1 cellular context compared by ENCODE assay signal in the genomic region with DNA sequence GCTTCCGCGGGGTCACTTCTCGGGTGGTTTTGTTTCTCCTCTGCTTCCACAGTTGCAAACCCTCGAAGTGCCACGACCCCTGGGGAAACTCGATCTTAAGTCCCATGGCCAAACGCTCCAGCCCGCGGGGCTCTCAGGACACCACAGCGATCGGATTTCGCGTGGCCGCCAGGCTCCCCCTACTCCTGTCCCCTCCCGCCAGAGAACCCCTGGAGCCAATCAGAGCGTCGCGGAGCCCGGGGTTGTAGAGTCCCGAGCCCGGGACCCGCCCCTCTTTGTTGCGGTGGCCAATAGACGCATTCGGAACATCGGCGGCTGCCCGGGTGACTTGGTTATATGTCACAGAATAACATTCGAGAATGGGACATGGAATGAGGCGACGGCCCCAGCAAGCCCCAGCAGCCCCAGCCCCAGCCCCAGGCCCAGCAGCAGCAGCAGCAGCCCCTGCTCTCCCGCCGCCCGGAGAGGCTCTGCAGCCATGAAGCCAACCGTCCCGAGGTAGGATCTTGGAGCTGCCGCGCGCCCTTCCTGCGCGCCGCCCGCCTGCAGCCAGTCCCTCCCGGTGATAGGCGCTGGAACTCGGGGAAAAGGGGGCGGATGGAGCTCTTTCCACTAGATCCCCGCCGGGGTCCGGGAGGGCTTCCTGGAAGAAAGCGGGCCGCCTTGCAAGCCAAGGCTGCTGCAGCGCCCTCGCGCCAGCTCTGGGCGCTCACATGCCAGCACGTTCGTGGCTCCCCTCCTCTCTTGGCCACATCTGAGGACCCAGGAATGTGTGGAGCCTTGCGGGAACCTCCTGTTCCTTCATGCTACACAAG.
TF ChIP-seq lines count a peak whose summit lies in the region.

A gene (plus strand): TSS at position 299 of the 815 bp plus-strand sequence. CDS start 1,002 bp downstream, outside the sequence.

TF ChIP-seq in HEK293, 187 proteins besides CTCF, POLR2A, EP300 and RAD21 (continued from another document and continues in another):
- TF ChIP-seq, protein P1, sequence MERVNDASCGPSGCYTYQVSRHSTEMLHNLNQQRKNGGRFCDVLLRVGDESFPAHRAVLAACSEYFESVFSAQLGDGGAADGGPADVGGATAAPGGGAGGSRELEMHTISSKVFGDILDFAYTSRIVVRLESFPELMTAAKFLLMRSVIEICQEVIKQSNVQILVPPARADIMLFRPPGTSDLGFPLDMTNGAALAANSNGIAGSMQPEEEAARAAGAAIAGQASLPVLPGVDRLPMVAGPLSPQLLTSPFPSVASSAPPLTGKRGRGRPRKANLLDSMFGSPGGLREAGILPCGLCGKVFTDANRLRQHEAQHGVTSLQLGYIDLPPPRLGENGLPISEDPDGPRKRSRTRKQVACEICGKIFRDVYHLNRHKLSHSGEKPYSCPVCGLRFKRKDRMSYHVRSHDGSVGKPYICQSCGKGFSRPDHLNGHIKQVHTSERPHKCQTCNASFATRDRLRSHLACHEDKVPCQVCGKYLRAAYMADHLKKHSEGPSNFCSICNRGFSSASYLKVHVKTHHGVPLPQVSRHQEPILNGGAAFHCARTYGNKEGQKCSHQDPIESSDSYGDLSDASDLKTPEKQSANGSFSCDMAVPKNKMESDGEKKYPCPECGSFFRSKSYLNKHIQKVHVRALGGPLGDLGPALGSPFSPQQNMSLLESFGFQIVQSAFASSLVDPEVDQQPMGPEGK (tag by site-specific recombination; IDR thresholded peaks at IDR 0.05) = peak; percentile 35; the same call in 1 of the 2 replicates
- TF ChIP-seq SP2 (tag by site-specific recombination; IDR thresholded peaks at IDR 0.05) (peak; percentile 85), ZNF292 (tag by site-specific recombination; IDR thresholded peaks at IDR 0.05; ENCODE audit: borderline replicate concordance, low read depth) (no peak), KLF16 (tag by site-specific recombination; IDR thresholded peaks at IDR 0.05) (no peak), PRDM1 (tag by site-specific recombination; IDR thresholded peaks at IDR 0.05) (no peak), ZFP37 (tag by site-specific recombination; IDR thresholded peaks at IDR 0.05) (peak; percentile 82; the same call in 1 of the 2 replicates), ZNF404 (tag by site-specific recombination; IDR thresholded peaks at IDR 0.05) (no peak), ZBTB8A (tag by site-specific recombination; IDR thresholded peaks at IDR 0.05) (peak; percentile 71), ZNF629 (tag by site-specific recombination; IDR thresholded peaks at IDR 0.05) (no peak; the same call in 1 of the 2 replicates), ZNF394 (tag by site-specific recombination; IDR thresholded peaks at IDR 0.05; ENCODE audit: borderline replicate concordance) (no peak), ZNF174 (tag by site-specific recombination; IDR thresholded peaks at IDR 0.05) (no peak), ZNF76 (tag by site-specific recombination; IDR thresholded peaks at IDR 0.05; ENCODE audit: borderline replicate concordance, low read depth) (no peak), ZBTB7A (tag by site-specific recombination; IDR thresholded peaks at IDR 0.05; ENCODE audit: low read depth) (no peak), ZNF830 (tag by site-specific recombination; IDR thresholded peaks at IDR 0.05; ENCODE audit: low read depth) (no peak), ZNF221 (tag by site-specific recombination; IDR thresholded peaks at IDR 0.05; ENCODE audit: borderline replicate concordance) (no peak), ZXDB (tag by site-specific recombination; IDR thresholded peaks at IDR 0.05) (peak; percentile 47; the same call in 1 of the 2 replicates), SP7 (tag by site-specific recombination; IDR thresholded peaks at IDR 0.05) (no peak), ZNF701 (tag by site-specific recombination; IDR thresholded peaks at IDR 0.05) (no peak), YY1 (tag by site-specific recombination; IDR thresholded peaks at IDR 0.05) (no peak), ZNF23 (tag by site-specific recombination; IDR thresholded peaks at IDR 0.05; ENCODE audit: borderline replicate concordance) (no peak), GLI4 (tag by site-specific recombination; IDR thresholded peaks at IDR 0.05) (no peak), ZNF624 (tag by site-specific recombination; IDR thresholded peaks at IDR 0.05) (no peak), ZNF214 (tag by site-specific recombination; IDR thresholded peaks at IDR 0.05; ENCODE audit: borderline replicate concordance) (no peak), ZNF747 (tag by site-specific recombination; IDR thresholded peaks at IDR 0.05) (no peak), ZNF571 (tag by site-specific recombination; IDR thresholded peaks at IDR 0.05) (no peak), ZIC2 (tag by site-specific recombination; IDR thresholded peaks at IDR 0.05) (no peak), ZNF157 (tag by site-specific recombination; IDR thresholded peaks at IDR 0.05) (no peak), ZSCAN23 (tag by site-specific recombination; IDR thresholded peaks at IDR 0.05) (no peak), KLF8 (tag by site-specific recombination; IDR thresholded peaks at IDR 0.05) (no peak; the same call in 1 of the 2 replicates)
- TF ChIP-seq, protein P2, sequence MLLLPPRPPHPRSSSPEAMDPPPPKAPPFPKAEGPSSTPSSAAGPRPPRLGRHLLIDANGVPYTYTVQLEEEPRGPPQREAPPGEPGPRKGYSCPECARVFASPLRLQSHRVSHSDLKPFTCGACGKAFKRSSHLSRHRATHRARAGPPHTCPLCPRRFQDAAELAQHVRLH (tag by site-specific recombination; IDR thresholded peaks at IDR 0.05) = no peak
- TF ChIP-seq, protein P3, sequence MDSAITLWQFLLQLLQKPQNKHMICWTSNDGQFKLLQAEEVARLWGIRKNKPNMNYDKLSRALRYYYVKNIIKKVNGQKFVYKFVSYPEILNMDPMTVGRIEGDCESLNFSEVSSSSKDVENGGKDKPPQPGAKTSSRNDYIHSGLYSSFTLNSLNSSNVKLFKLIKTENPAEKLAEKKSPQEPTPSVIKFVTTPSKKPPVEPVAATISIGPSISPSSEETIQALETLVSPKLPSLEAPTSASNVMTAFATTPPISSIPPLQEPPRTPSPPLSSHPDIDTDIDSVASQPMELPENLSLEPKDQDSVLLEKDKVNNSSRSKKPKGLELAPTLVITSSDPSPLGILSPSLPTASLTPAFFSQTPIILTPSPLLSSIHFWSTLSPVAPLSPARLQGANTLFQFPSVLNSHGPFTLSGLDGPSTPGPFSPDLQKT (IDR thresholded peaks at IDR 0.05; ENCODE audit: borderline replicate concordance, low read depth, low read length) = no peak
- TF ChIP-seq, protein P4, sequence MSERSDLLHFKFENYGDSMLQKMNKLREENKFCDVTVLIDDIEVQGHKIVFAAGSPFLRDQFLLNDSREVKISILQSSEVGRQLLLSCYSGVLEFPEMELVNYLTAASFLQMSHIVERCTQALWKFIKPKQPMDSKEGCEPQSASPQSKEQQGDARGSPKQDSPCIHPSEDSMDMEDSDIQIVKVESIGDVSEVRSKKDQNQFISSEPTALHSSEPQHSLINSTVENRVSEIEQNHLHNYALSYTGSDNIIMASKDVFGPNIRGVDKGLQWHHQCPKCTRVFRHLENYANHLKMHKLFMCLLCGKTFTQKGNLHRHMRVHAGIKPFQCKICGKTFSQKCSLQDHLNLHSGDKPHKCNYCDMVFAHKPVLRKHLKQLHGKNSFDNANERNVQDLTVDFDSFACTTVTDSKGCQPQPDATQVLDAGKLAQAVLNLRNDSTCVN (tag by site-specific recombination; optimal IDR thresholded peaks at IDR 0.05) = peak; percentile 74
- TF ChIP-seq, protein P5, sequence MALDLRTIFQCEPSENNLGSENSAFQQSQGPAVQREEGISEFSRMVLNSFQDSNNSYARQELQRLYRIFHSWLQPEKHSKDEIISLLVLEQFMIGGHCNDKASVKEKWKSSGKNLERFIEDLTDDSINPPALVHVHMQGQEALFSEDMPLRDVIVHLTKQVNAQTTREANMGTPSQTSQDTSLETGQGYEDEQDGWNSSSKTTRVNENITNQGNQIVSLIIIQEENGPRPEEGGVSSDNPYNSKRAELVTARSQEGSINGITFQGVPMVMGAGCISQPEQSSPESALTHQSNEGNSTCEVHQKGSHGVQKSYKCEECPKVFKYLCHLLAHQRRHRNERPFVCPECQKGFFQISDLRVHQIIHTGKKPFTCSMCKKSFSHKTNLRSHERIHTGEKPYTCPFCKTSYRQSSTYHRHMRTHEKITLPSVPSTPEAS (tag by site-specific recombination; IDR thresholded peaks at IDR 0.05) = no peak
- TF ChIP-seq, protein P6, sequence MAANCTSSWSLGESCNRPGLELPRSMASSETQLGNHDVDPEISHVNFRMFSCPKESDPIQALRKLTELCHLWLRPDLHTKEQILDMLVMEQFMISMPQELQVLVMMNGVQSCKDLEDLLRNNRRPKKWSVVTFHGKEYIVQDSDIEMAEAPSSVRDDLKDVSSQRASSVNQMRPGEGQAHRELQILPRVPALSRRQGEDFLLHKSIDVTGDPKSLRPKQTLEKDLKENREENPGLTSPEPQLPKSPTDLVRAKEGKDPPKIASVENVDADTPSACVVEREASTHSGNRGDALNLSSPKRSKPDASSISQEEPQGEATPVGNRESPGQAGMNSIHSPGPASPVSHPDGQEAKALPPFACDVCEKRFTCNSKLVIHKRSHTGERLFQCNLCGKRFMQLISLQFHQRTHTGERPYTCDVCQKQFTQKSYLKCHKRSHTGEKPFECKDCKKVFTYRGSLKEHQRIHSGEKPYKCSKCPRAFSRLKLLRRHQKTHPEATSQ (tag by site-specific recombination; IDR thresholded peaks at IDR 0.05) = no peak
- TF ChIP-seq, protein P7, sequence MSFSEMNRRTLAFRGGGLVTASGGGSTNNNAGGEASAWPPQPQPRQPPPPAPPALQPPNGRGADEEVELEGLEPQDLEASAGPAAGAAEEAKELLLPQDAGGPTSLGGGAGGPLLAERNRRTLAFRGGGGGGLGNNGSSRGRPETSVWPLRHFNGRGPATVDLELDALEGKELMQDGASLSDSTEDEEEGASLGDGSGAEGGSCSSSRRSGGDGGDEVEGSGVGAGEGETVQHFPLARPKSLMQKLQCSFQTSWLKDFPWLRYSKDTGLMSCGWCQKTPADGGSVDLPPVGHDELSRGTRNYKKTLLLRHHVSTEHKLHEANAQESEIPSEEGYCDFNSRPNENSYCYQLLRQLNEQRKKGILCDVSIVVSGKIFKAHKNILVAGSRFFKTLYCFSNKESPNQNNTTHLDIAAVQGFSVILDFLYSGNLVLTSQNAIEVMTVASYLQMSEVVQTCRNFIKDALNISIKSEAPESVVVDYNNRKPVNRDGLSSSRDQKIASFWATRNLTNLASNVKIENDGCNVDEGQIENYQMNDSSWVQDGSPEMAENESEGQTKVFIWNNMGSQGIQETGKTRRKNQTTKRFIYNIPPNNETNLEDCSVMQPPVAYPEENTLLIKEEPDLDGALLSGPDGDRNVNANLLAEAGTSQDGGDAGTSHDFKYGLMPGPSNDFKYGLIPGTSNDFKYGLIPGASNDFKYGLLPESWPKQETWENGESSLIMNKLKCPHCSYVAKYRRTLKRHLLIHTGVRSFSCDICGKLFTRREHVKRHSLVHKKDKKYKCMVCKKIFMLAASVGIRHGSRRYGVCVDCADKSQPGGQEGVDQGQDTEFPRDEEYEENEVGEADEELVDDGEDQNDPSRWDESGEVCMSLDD (tag by site-specific recombination; IDR thresholded peaks at IDR 0.05) = no peak
- TF ChIP-seq, protein P8, sequence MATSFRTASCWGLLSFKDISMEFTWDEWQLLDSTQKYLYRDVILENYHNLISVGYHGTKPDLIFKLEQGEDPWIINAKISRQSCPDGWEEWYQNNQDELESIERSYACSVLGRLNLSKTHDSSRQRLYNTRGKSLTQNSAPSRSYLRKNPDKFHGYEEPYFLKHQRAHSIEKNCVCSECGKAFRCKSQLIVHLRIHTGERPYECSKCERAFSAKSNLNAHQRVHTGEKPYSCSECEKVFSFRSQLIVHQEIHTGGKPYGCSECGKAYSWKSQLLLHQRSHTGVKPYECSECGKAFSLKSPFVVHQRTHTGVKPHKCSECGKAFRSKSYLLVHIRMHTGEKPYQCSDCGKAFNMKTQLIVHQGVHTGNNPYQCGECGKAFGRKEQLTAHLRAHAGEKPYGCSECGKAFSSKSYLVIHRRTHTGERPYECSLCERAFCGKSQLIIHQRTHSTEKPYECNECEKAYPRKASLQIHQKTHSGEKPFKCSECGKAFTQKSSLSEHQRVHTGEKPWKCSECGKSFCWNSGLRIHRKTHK (tag by site-specific recombination; IDR thresholded peaks at IDR 0.05) = no peak
- TF ChIP-seq, protein P9, sequence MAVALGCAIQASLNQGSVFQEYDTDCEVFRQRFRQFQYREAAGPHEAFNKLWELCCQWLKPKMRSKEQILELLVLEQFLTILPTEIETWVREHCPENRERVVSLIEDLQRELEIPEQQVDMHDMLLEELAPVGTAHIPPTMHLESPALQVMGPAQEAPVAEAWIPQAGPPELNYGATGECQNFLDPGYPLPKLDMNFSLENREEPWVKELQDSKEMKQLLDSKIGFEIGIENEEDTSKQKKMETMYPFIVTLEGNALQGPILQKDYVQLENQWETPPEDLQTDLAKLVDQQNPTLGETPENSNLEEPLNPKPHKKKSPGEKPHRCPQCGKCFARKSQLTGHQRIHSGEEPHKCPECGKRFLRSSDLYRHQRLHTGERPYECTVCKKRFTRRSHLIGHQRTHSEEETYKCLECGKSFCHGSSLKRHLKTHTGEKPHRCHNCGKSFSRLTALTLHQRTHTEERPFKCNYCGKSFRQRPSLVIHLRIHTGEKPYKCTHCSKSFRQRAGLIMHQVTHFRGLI (tag by site-specific recombination; IDR thresholded peaks at IDR 0.05) = no peak
- TF ChIP-seq, protein P10, sequence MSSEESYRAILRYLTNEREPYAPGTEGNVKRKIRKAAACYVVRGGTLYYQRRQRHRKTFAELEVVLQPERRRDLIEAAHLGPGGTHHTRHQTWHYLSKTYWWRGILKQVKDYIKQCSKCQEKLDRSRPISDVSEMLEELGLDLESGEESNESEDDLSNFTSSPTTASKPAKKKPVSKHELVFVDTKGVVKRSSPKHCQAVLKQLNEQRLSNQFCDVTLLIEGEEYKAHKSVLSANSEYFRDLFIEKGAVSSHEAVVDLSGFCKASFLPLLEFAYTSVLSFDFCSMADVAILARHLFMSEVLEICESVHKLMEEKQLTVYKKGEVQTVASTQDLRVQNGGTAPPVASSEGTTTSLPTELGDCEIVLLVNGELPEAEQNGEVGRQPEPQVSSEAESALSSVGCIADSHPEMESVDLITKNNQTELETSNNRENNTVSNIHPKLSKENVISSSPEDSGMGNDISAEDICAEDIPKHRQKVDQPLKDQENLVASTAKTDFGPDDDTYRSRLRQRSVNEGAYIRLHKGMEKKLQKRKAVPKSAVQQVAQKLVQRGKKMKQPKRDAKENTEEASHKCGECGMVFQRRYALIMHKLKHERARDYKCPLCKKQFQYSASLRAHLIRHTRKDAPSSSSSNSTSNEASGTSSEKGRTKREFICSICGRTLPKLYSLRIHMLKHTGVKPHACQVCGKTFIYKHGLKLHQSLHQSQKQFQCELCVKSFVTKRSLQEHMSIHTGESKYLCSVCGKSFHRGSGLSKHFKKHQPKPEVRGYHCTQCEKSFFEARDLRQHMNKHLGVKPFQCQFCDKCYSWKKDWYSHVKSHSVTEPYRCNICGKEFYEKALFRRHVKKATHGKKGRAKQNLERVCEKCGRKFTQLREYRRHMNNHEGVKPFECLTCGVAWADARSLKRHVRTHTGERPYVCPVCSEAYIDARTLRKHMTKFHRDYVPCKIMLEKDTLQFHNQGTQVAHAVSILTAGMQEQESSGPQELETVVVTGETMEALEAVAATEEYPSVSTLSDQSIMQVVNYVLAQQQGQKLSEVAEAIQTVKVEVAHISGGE (tag by site-specific recombination; conservative IDR thresholded peaks at IDR 0.05; ENCODE audit: low read depth) = 0 out of 2 replicates have a peak, but pooled peaks have one; percentile 1
